In the genomic region with DNA sequence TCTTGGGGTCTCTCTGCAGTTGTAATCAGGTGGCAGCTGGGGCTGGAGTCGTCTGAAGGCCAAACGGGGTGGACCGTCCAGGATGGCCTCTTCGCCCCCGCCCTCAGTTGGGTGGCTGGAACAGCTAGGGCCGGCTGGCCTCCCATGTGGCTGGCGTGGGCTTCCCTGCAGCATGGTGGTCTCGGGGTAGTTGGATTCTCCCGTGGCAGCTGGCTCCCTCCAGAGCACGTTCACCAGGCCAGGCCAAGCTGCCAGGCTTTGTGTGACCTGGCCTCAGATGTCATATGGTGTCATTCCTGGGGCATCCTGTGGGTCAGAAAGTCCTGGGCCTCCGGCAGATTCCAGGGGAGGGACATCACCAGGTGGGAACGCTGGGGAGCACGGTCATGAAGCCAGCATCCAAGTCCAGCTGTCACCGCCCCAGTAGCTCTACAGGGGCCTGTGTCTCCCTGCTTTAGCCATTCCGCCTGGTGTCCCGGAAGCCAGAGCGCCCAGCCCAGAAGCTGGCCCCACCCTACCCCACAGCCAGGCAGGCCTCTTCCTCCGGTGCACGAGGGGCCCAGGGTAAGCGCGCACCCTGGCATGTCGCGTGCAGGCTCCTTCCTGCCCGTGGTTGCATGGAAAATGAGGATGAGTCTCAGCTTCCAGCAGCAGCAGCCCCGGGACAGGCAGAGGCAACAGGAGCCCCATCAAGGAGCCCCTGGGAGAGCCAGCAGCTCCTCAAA, we compare ENCODE assay signal across 14 cellular contexts. TPM values are rescaled to one million over a fixed set of nuclear protein-coding genes. Genes with fewer than 3 reads are reported as not detected.
DNase-seq lines count a peak whose midpoint lies in the region; ATAC-seq lines count a peak whose summit lies in the region.
"Had no signal": no experiment of that assay in that cellular context is flagged by ENCODE, and none has a peak within 500 bp of the region (broad histone marks: within the 10 kb centered on the region; RNA-seq: fewer than 3 reads in every experiment).

No MANE protein-coding gene starts in this region.

- H2BK120ac ChIP-seq in neuronal stem cell (ENCODE audit: low read depth, low read length) = peak overlapping the region; percentile 17

- no peak overlapping the region for H3K23ac ChIP-seq in neuronal stem cell (ENCODE audit: low read depth, low read length, poor library complexity)

- H3K4me3 Mint-ChIP-seq in activated T-cell treated with anti-CD3 and anti-CD28 coated beads, Interleukin-2, amount 50 U/mL, for 4 hours = peak overlapping the region; percentile 72

- H2BK5ac ChIP-seq in neuronal stem cell (ENCODE audit: low read length) = no peak overlapping the region

- peak overlapping the region; percentile 71 for H3K18ac ChIP-seq in neuronal stem cell (ENCODE audit: low read length)

- H3K4me1 ChIP-seq in SJCRH30 (peaks cover 40% of the 10 kb centered on the region), neuronal stem cell (ENCODE audit: control insufficient read depth in 2 of 2, insufficient read depth in 1 of 2, low read depth in 1 of 2, low read length in 2 of 2) (peaks cover 9 to 20% of the 10 kb centered on the region in 2 donors)
- H3K4me1 ChIP-seq: colonic mucosa had no signal

- H2BK15ac ChIP-seq in neuronal stem cell (ENCODE audit: low read length) = peak overlapping the region; percentile 98

- H3K4me2 ChIP-seq in neuronal stem cell (ENCODE audit: insufficient read depth, low read length, poor library complexity, severe bottlenecking) = no peak overlapping the region

- no peak overlapping the region for H3K14ac ChIP-seq in neuronal stem cell (ENCODE audit: low read length)

- peak overlapping the region; percentile 57 for H2AFZ ChIP-seq in neuronal stem cell (ENCODE audit: low read length)

- no CpG with 5 or more reads among the region's 25 CpGs for WGBS in neuronal stem cell (ENCODE audit: extremely low coverage in 2 of 2, insufficient read length in 2 of 2, insufficient replicate concordance in 1 of 2), 2 donors

- no peaks in the 10 kb centered on the region for H3K9me3 Mint-ChIP-seq in activated T-cell treated with anti-CD3 and anti-CD28 coated beads, Interleukin-2, amount 50 U/mL, for 4 hours

- H3K9me3 ChIP-seq in SJCRH30 (replicated peaks) (no peaks in the 10 kb centered on the region), neuronal stem cell (replicated peaks in 1 of 2; ENCODE audit: control insufficient read depth in 2 of 2, insufficient read depth in 1 of 2, low read depth in 1 of 2, low read length in 2 of 2) (no peaks in the 10 kb centered on the region)
- H3K9me3 ChIP-seq: colonic mucosa, esophagus squamous epithelium, SK-N-SH, tibial artery had no signal

- H3K9ac ChIP-seq in neuronal stem cell (ENCODE audit: low read depth, low read length, poor library complexity) = no peak overlapping the region
- H3K9ac ChIP-seq: SK-N-SH had no signal

- H3K4me3 ChIP-seq in SJCRH30 = no peak overlapping the region
- peak overlapping the region in 1 of 2 donors; percentile 19 for H3K4me3 ChIP-seq in neuronal stem cell (ENCODE audit: low read length in 2 of 2)
- H3K4me3 ChIP-seq: colonic mucosa, tibial artery had no signal

- ATAC-seq in activated T-cell treated with anti-CD3 and anti-CD28 coated beads, Interleukin-2, amount 50 U/mL, for 4 hours = no peak
- ATAC-seq in esophagus mucosa (peak; percentile 10), GM19397 (IDR thresholded peaks at IDR 0.05; ENCODE audit: unreplicated experiment) (no peak)

- H3K27me3 ChIP-seq in SJCRH30 = no peaks in the 10 kb centered on the region
- H3K27me3 ChIP-seq in neuronal stem cell (ENCODE audit: control insufficient read depth in 3 of 3, insufficient read depth in 3 of 3, low read depth in 1 of 3, low read length in 3 of 3) = peaks cover 0 to 26% (median 9%) of the 10 kb centered on the region in 3 experiments
- H3K27me3 ChIP-seq: colonic mucosa had no signal

- H3K36me3 Mint-ChIP-seq in activated T-cell treated with anti-CD3 and anti-CD28 coated beads, Interleukin-2, amount 50 U/mL, for 4 hours (ENCODE audit: insufficient read depth) = no peaks in the 10 kb centered on the region

- H3K79me1 ChIP-seq in neuronal stem cell (ENCODE audit: low read depth, low read length) = peaks cover 8% of the 10 kb centered on the region

- H3K27ac ChIP-seq in SJCRH30 (no peak overlapping the region), neuronal stem cell (replicated peaks; ENCODE audit: low read length) (no peak overlapping the region)
- H3K27ac ChIP-seq: colonic mucosa, tibial artery had no signal

- peak overlapping the region; percentile 93 for H2AK5ac ChIP-seq in neuronal stem cell (ENCODE audit: low read depth, low read length)

- H3K36me3 ChIP-seq in SJCRH30 (no peaks in the 10 kb centered on the region), neuronal stem cell (replicated peaks in 1 of 2; ENCODE audit: control insufficient read depth in 2 of 2, insufficient read depth in 2 of 2, low read length in 2 of 2) (no peaks in the 10 kb centered on the region)
- H3K36me3 ChIP-seq: colonic mucosa, esophagus squamous epithelium, tibial artery had no signal

- H4K8ac ChIP-seq in neuronal stem cell (ENCODE audit: low read depth, low read length) = peak overlapping the region; percentile 43

- no peak overlapping the region for H4K91ac ChIP-seq in neuronal stem cell (ENCODE audit: low read depth, low read length, poor library complexity)

- peaks cover 13% of the 10 kb centered on the region for H3K4me1 Mint-ChIP-seq in activated T-cell treated with anti-CD3 and anti-CD28 coated beads, Interleukin-2, amount 50 U/mL, for 4 hours (ENCODE audit: low read depth)

- no peak overlapping the region for H3K4ac ChIP-seq in neuronal stem cell (ENCODE audit: low read length)

- DNase-seq in activated T-cell treated with anti-CD3 and anti-CD28 coated beads, Interleukin-2, amount 50 U/mL, for 4 hours = no peak
- no peak for DNase-seq in activated T-cell treated with anti-CD3 and anti-CD28 coated beads, Interleukin-2, amount 50 U/mL, for 1 hour
- DNase-seq in SJCRH30 (peak; percentile 64 to 72), neuronal stem cell (ENCODE audit: low spot score) (no peak), HuH-7 (ENCODE audit: low spot score) (no peak), NCI-H2171 treated with DMSO at 0.1 percent for 48 hours (lab: John Stamatoyannopoulos, UW) (no peak)
- DNase-seq: colonic mucosa, DMS153, esophagus squamous epithelium, posterior cingulate gyrus, SK-N-SH, tibial artery had no signal

- no peaks in the 10 kb centered on the region for H3K27me3 Mint-ChIP-seq in activated T-cell treated with anti-CD3 and anti-CD28 coated beads, Interleukin-2, amount 50 U/mL, for 4 hours (ENCODE audit: low read depth)

- H2BK12ac ChIP-seq in neuronal stem cell (ENCODE audit: low read length) = peak overlapping the region; percentile 41

RNA-seq across cellular contexts. Expression of a gene that starts 1.3 kb away (rescaled TPM):
- total RNA-seq in activated T-cell treated with anti-CD3 and anti-CD28 coated beads, Interleukin-2, amount 50 U/mL, for 4 hours = 1 to 10 TPM; 5.2 to 7.0 (median 5.7) TPM
- 65.9 and 92.3 TPM in 2 replicates for total RNA-seq in SJCRH30 (2014; rRNA removed; shearing (Covaris generic))
- total RNA-seq in esophagus mucosa = 14.7 TPM
- 21.6 TPM for polyA plus RNA-seq in neuronal stem cell (2013, experiment 1 of 2)
- polyA plus RNA-seq in neuronal stem cell (2013, experiment 2 of 2) = 21.9 TPM

RNA-seq across cellular contexts. Expression of a gene that starts 13.9 kb away (rescaled TPM):
- 1 to 10 TPM; 2.9 to 5.4 (median 5.2) TPM for total RNA-seq in activated T-cell treated with anti-CD3 and anti-CD28 coated beads, Interleukin-2, amount 50 U/mL, for 4 hours
- total RNA-seq in SJCRH30 (2014; rRNA removed; shearing (Covaris generic)) = 24.7 and 28.1 TPM in 2 replicates
- total RNA-seq in esophagus mucosa = 18.9 TPM
- 5.2 TPM for polyA plus RNA-seq in neuronal stem cell (2013, experiment 1 of 2)
- 4.9 TPM for polyA plus RNA-seq in neuronal stem cell (2013, experiment 2 of 2)

Comparison
In these comparisons a context has a peak if more than half of its experiments do, and no peak if none do; other contexts are left out.
1. DNase-seq: peak in SJCRH30 (2 of 2); none in activated T-cell treated with anti-CD3 and anti-CD28 coated beads, Interleukin-2, amount 50 U/mL, for 4 hours (single experiment), activated T-cell treated with anti-CD3 and anti-CD28 coated beads, Interleukin-2, amount 50 U/mL, for 1 hour (single experiment), neuronal stem cell (single experiment), HuH-7 (single experiment) and NCI-H2171 treated with DMSO at 0.1 percent for 48 hours (single experiment).